In genomic region chr14:31990959-31991541, GRCh38 we compare ENCODE assay signal across 10 cellular contexts.
DNase-seq lines count a peak whose midpoint lies in the region; ATAC-seq and TF ChIP-seq lines count a peak whose summit lies in the region.
"Had no signal": no experiment of that assay in that cellular context is flagged by ENCODE, and none has a peak within 500 bp of the region (broad histone marks: within the 10 kb centered on the region; RNA-seq: fewer than 3 reads in every experiment).

No MANE protein-coding gene starts in this region.

- no peak for TF ChIP-seq CTCF in type B pancreatic cell (conservative IDR thresholded peaks at IDR 0.05)

- H3K27ac ChIP-seq in caudate nucleus (ENCODE audit: low read depth, low read length): peak overlapping the region; percentile 32

- H3K36me3 Mint-ChIP-seq in type B pancreatic cell: no peaks in the 10 kb centered on the region
- H3K36me3 Mint-ChIP-seq in stimulated activated effector memory CD8-positive, alpha-beta T cell treated with anti-CD3 and anti-CD28 coated beads, Interleukin-12 subunit alpha, Interleukin-12 subunit beta, amount 100 ng/mL, for 72 hours: no peaks in the 10 kb centered on the region
- H3K36me3 Mint-ChIP-seq: natural killer cell treated with Interleukin-12 subunit alpha and Interleukin-12 subunit beta and Interleukin-15 and Interleukin-18, amount 100 ng/mL, for 72 hours had no signal

- no peak for ATAC-seq in stimulated activated effector memory CD8-positive, alpha-beta T cell treated with anti-CD3 and anti-CD28 coated beads, Interleukin-12 subunit alpha, Interleukin-12 subunit beta, amount 100 ng/mL, for 72 hours
- ATAC-seq: natural killer cell treated with Interleukin-12 subunit alpha and Interleukin-12 subunit beta and Interleukin-15 and Interleukin-18, amount 100 ng/mL, for 72 hours; stimulated activated naive B cell treated with anti-CD40 and anti-IgM and Interleukin-4, amounts not matched to agents 10 μg/mL and 1 μg/mL and 100 μg/mL, for 72 hours had no signal

- peak; percentile 54 for DNase-seq in HT1080 (ENCODE audit: low read depth)
- peak in 1 of 61 donors; percentile 21 for DNase-seq in caudate nucleus (lab: John Stamatoyannopoulos, UW)
- peak; percentile 60 for DNase-seq in midbrain (lab: John Stamatoyannopoulos, UW)
- no peak for DNase-seq in type B pancreatic cell (ENCODE audit: extremely low spot score, unreplicated experiment)
- no peak for DNase-seq in stimulated activated effector memory CD8-positive, alpha-beta T cell treated with anti-CD3 and anti-CD28 coated beads, Interleukin-12 subunit alpha, Interleukin-12 subunit beta, amount 100 ng/mL, for 72 hours (ENCODE audit: low spot score in 2 of 2)
- DNase-seq in NOMO-1 (lab: John Stamatoyannopoulos, UW; ENCODE audit: unreplicated experiment in 2 of 2): no peak
- no peak for DNase-seq in HK-2 (ENCODE audit: unreplicated experiment)
- DNase-seq: brain microvascular endothelial cell; stimulated activated naive B cell treated with anti-CD40 and anti-IgM and Interleukin-4, amounts not matched to agents 10 μg/mL and 1 μg/mL and 100 μg/mL, for 72 hours had no signal

- no peaks in the 10 kb centered on the region for H3K27me3 Mint-ChIP-seq in type B pancreatic cell

- H3K9me3 Mint-ChIP-seq in type B pancreatic cell: peaks cover 13% of the 10 kb centered on the region
- peaks cover 7% of the 10 kb centered on the region for H3K9me3 Mint-ChIP-seq in stimulated activated effector memory CD8-positive, alpha-beta T cell treated with anti-CD3 and anti-CD28 coated beads, Interleukin-12 subunit alpha, Interleukin-12 subunit beta, amount 100 ng/mL, for 72 hours
- H3K9me3 Mint-ChIP-seq: natural killer cell treated with Interleukin-12 subunit alpha and Interleukin-12 subunit beta and Interleukin-15 and Interleukin-18, amount 100 ng/mL, for 72 hours had no signal

- peak overlapping the region; percentile 41 for H3K4me3 Mint-ChIP-seq in type B pancreatic cell
- no peak overlapping the region for H3K4me3 Mint-ChIP-seq in stimulated activated effector memory CD8-positive, alpha-beta T cell treated with anti-CD3 and anti-CD28 coated beads, Interleukin-12 subunit alpha, Interleukin-12 subunit beta, amount 100 ng/mL, for 72 hours
- H3K4me3 Mint-ChIP-seq: natural killer cell treated with Interleukin-12 subunit alpha and Interleukin-12 subunit beta and Interleukin-15 and Interleukin-18, amount 100 ng/mL, for 72 hours; stimulated activated naive B cell treated with anti-CD40 and anti-IgM and Interleukin-4, amounts not matched to agents 10 μg/mL and 1 μg/mL and 100 μg/mL, for 72 hours had no signal

- H3K27ac Mint-ChIP-seq in type B pancreatic cell: peak overlapping the region; percentile 23
- H3K27ac Mint-ChIP-seq in stimulated activated effector memory CD8-positive, alpha-beta T cell treated with anti-CD3 and anti-CD28 coated beads, Interleukin-12 subunit alpha, Interleukin-12 subunit beta, amount 100 ng/mL, for 72 hours: no peak overlapping the region
- H3K27ac Mint-ChIP-seq: natural killer cell treated with Interleukin-12 subunit alpha and Interleukin-12 subunit beta and Interleukin-15 and Interleukin-18, amount 100 ng/mL, for 72 hours; stimulated activated naive B cell treated with anti-CD40 and anti-IgM and Interleukin-4, amounts not matched to agents 10 μg/mL and 1 μg/mL and 100 μg/mL, for 72 hours had no signal

- H3K4me1 Mint-ChIP-seq in type B pancreatic cell (ENCODE audit: unreplicated experiment): peaks cover 46% of the 10 kb centered on the region
- H3K4me1 Mint-ChIP-seq in stimulated activated effector memory CD8-positive, alpha-beta T cell treated with anti-CD3 and anti-CD28 coated beads, Interleukin-12 subunit alpha, Interleukin-12 subunit beta, amount 100 ng/mL, for 72 hours: no peaks in the 10 kb centered on the region

Comparison
In these comparisons a context has a peak if more than half of its experiments do, and no peak if none do; other contexts are left out.
1. DNase-seq: peak in HT1080 (single experiment) and midbrain (single experiment); none in type B pancreatic cell (single experiment), stimulated activated effector memory CD8-positive, alpha-beta T cell treated with anti-CD3 and anti-CD28 coated beads, Interleukin-12 subunit alpha, Interleukin-12 subunit beta, amount 100 ng/mL, for 72 hours (0 of 2), NOMO-1 (0 of 2) and HK-2 (single experiment).